14 cellular contexts compared by ENCODE assay signal in the genomic region with DNA sequence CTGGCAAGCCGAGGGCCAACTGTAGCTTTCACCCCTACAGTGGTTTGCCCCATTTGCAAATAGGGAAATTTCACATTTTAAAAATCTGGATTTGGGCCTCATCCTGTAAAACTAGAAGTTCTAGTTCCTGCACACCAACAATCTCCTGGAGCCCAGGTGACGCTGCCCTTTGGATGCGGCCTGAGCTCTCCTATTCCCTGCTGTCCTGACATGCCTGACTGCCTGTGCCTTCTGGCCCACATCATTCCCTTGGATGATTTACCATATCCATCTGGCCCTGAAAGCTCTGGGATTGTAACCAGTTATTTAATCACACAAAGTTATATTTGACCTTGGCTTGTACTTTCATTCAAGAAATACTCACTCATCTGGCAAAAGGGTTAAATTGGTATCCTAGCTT.
A peak's percentile ranks its signal among the peaks of the same experiment; 100 is the strongest.
DNase-seq lines count a peak whose midpoint lies in the region; ATAC-seq and TF ChIP-seq lines count a peak whose summit lies in the region.
"Had no signal": no experiment of that assay in that cellular context is flagged by ENCODE, and none has a peak within 500 bp of the region (broad histone marks: within the 10 kb centered on the region; RNA-seq: fewer than 3 reads in every experiment).

No MANE protein-coding gene starts in this region.

- CTCF ChIA-PET in RWPE1 (lab: Yijun Ruan, JAX): no interaction called here

- POLR2A ChIA-PET in RWPE1 (lab: Yijun Ruan, JAX; ENCODE audit: low non-redundant PET): no interaction called here

- peak; percentile 1 for DNase-seq in NCI-H2171 (lab: John Stamatoyannopoulos, UW)
- no peak for DNase-seq in RWPE1 (ENCODE audit: low spot score)
- peak; percentile 57 for DNase-seq in epithelial cell of esophagus (ENCODE audit: low read depth)
- peak; percentile 63 for DNase-seq in left kidney (ENCODE audit: low read depth, low spot score)
- DNase-seq in stimulated activated naive CD4-positive, alpha-beta T cell (lab: John Stamatoyannopoulos, UW): no peak
- DNase-seq in NCI-H82 (lab: John Stamatoyannopoulos, UW): no peak
- DNase-seq: BE2C; CD4-positive, alpha-beta memory T cell; DMS53; GM23248 had no signal

- no peak overlapping the region for H3K4me3 ChIP-seq in epithelial cell of esophagus (ENCODE audit: low read length)
- H3K4me3 ChIP-seq: A549, GM23248 had no signal

- H3K27ac ChIP-seq in RWPE1: peak overlapping the region; percentile 74
- H3K27ac ChIP-seq: A549, C4-2B, GM23248 had no signal

- no peak for ATAC-seq in HG03139 (IDR thresholded peaks at IDR 0.05; ENCODE audit: unreplicated experiment)
- ATAC-seq: A549, HCT116 had no signal

- TF ChIP-seq CTCF in RWPE1 (conservative IDR thresholded peaks at IDR 0.05; ENCODE audit: low read depth): no peak
- TF ChIP-seq CTCF in epithelial cell of esophagus (IDR thresholded peaks at IDR 0.05; ENCODE audit: insufficient read depth, low read depth, low read length, missing control alignments): no peak

Comparison
In these comparisons a context has a peak if more than half of its experiments do, and no peak if none do; other contexts are left out.
1. DNase-seq: peak in NCI-H2171 (single experiment), epithelial cell of esophagus (single experiment) and left kidney (single experiment); none in RWPE1 (single experiment), stimulated activated naive CD4-positive, alpha-beta T cell (0 of 6) and NCI-H82 (single experiment).